23 cellular contexts compared by ENCODE assay signal in the genomic region with DNA sequence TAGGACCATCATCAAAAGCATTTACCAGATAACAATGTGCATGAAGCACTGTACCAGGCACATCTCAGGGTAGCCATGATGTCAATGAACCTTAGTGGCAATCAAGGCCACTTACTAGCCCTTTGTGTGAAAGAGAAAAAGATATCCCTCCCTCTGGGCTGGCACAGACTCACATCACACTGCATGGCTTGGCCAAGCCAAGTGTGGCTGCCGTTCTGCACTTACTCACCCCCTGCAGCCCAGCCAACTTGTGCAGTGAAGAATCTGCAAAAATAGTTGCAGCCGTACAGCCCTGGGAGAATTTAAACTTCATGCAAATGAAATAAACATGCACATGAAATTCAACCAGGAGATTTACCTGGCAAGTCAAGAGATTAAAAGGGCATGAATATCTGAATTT.
DNase-seq lines count a peak whose midpoint lies in the region; ATAC-seq, FAIRE-seq and TF ChIP-seq lines count a peak whose summit lies in the region.
"Had no signal": no experiment of that assay in that cellular context is flagged by ENCODE, and none has a peak within 500 bp of the region (broad histone marks: within the 10 kb centered on the region; RNA-seq: fewer than 3 reads in every experiment).

No MANE protein-coding gene starts in this region.

- DNase-seq in EL: peak; percentile 15
- peak; percentile 14 for DNase-seq in fibroblast of peridontal ligament (ENCODE audit: extremely low read depth)
- DNase-seq in SHP77 (lab: John Stamatoyannopoulos, UW): no peak
- DNase-seq in Ammon's horn (ENCODE audit: low spot score): no peak
- DNase-seq: DND-41, GF-D8, H9, IMR-90, MM.1S, NCI-H1092, NCI-H1436 treated with DMSO at 0.1 percent for 48 hours, NCI-H2029 treated with DMSO at 0.1 percent for 48 hours, NCI-H2171, NCI-H774, PC-3, RPMI8226, SJCRH30 had no signal

- peak; percentile 96 for FAIRE-seq in A204.1 (lab: Jason Lieb, UNC)
- FAIRE-seq: A549, HTR-8/SVneo had no signal

- peak; percentile 73 for ATAC-seq in SK-N-SH treated with all-trans-retinoic acid at 6 μM for 48 hours
- ATAC-seq in HG02763 (IDR thresholded peaks at IDR 0.05; ENCODE audit: unreplicated experiment): no peak
- no peak for ATAC-seq in HG03135 (IDR thresholded peaks at IDR 0.05; ENCODE audit: unreplicated experiment)
- ATAC-seq: A549, PC-3 had no signal

TF ChIP-seq in SK-N-SH treated with all-trans-retinoic acid at 6 μM for 48 hours, 23 proteins besides CTCF, POLR2A, EP300 and RAD21:
- TF ChIP-seq ZFP30 (CRISPR knock-in tag; IDR thresholded peaks at IDR 0.05) (no peak), ESRRG (CRISPR knock-in tag; IDR thresholded peaks at IDR 0.05) (no peak)
- TF ChIP-seq, protein P1, sequence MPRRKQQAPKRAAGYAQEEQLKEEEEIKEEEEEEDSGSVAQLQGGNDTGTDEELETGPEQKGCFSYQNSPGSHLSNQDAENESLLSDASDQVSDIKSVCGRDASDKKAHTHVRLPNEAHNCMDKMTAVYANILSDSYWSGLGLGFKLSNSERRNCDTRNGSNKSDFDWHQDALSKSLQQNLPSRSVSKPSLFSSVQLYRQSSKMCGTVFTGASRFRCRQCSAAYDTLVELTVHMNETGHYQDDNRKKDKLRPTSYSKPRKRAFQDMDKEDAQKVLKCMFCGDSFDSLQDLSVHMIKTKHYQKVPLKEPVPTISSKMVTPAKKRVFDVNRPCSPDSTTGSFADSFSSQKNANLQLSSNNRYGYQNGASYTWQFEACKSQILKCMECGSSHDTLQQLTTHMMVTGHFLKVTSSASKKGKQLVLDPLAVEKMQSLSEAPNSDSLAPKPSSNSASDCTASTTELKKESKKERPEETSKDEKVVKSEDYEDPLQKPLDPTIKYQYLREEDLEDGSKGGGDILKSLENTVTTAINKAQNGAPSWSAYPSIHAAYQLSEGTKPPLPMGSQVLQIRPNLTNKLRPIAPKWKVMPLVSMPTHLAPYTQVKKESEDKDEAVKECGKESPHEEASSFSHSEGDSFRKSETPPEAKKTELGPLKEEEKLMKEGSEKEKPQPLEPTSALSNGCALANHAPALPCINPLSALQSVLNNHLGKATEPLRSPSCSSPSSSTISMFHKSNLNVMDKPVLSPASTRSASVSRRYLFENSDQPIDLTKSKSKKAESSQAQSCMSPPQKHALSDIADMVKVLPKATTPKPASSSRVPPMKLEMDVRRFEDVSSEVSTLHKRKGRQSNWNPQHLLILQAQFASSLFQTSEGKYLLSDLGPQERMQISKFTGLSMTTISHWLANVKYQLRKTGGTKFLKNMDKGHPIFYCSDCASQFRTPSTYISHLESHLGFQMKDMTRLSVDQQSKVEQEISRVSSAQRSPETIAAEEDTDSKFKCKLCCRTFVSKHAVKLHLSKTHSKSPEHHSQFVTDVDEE (CRISPR knock-in tag; IDR thresholded peaks at IDR 0.05): no peak
- TF ChIP-seq, protein P2, sequence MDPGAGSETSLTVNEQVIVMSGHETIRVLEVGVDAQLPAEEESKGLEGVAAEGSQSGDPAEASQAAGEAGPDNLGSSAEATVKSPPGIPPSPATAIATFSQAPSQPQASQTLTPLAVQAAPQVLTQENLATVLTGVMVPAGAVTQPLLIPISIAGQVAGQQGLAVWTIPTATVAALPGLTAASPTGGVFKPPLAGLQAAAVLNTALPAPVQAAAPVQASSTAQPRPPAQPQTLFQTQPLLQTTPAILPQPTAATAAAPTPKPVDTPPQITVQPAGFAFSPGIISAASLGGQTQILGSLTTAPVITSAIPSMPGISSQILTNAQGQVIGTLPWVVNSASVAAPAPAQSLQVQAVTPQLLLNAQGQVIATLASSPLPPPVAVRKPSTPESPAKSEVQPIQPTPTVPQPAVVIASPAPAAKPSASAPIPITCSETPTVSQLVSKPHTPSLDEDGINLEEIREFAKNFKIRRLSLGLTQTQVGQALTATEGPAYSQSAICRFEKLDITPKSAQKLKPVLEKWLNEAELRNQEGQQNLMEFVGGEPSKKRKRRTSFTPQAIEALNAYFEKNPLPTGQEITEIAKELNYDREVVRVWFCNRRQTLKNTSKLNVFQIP (CRISPR knock-in tag; IDR thresholded peaks at IDR 0.05; ENCODE audit: borderline replicate concordance, low read depth): no peak

Comparison
In these comparisons a context has a peak if more than half of its experiments do, and no peak if none do; other contexts are left out.
1. DNase-seq: peak in EL (single experiment) and fibroblast of peridontal ligament (single experiment); none in SHP77 (0 of 2) and Ammon's horn (single experiment).